ENCODE assay signal across 17 cellular contexts in genomic region chr10:10208156-10208555, GRCh38.
"Had no signal": no experiment of that assay in that cellular context is flagged by ENCODE, and none has a peak within 500 bp of the region (broad histone marks: within the 10 kb centered on the region; RNA-seq: fewer than 3 reads in every experiment).

No MANE protein-coding gene starts in this region.

- H3K4me3 Mint-ChIP-seq: effector memory CD8-positive, alpha-beta T cell; immature natural killer cell; naive thymus-derived CD8-positive, alpha-beta T cell; neural crest cell; stimulated activated naive CD8-positive, alpha-beta T cell treated with anti-CD3 and anti-CD28 coated beads, Interleukin-15, Interleukin-2, amounts not matched to agents 100 ng/mL and 50 ng/mL, for 24 hours had no signal

- ATAC-seq: effector memory CD8-positive, alpha-beta T cell; gastroesophageal sphincter; left ventricle myocardium superior; mucosa of descending colon; naive thymus-derived CD8-positive, alpha-beta T cell had no signal

- DNase-seq: effector memory CD8-positive, alpha-beta T cell; esophagus squamous epithelium; foreskin fibroblast; glutamatergic neuron; immature natural killer cell; left ventricle myocardium superior; mucosa of descending colon; naive thymus-derived CD8-positive, alpha-beta T cell; ovary; right cardiac atrium; stimulated activated CD4-positive, alpha-beta T cell treated with anti-CD3 and anti-CD28 coated beads, Interleukin-2, amount 100 ng/mL, for 24 hours; tibial artery; upper lobe of left lung had no signal

- H3K27me3 ChIP-seq: esophagus squamous epithelium, gastroesophageal sphincter, ovary, tibial artery, upper lobe of left lung, uterus had no signal

- H3K4me3 ChIP-seq: esophagus squamous epithelium, gastroesophageal sphincter, mucosa of descending colon, ovary, tibial artery, upper lobe of left lung, uterus had no signal

- H3K4me1 Mint-ChIP-seq: immature natural killer cell, neural crest cell had no signal

- H3K27ac Mint-ChIP-seq: effector memory CD8-positive, alpha-beta T cell; immature natural killer cell; naive thymus-derived CD8-positive, alpha-beta T cell; stimulated activated naive CD8-positive, alpha-beta T cell treated with anti-CD3 and anti-CD28 coated beads, Interleukin-15, Interleukin-2, amounts not matched to agents 100 ng/mL and 50 ng/mL, for 24 hours had no signal

- H3K27ac ChIP-seq: esophagus squamous epithelium, gastroesophageal sphincter, ovary, tibial artery, upper lobe of left lung had no signal

- H3K9me3 ChIP-seq: ovary had no signal

- H3K36me3 ChIP-seq: esophagus squamous epithelium, gastroesophageal sphincter, ovary, tibial artery, upper lobe of left lung, uterus had no signal

- H3K27me3 Mint-ChIP-seq: effector memory CD8-positive, alpha-beta T cell; stimulated activated naive CD8-positive, alpha-beta T cell treated with anti-CD3 and anti-CD28 coated beads, Interleukin-15, Interleukin-2, amounts not matched to agents 100 ng/mL and 50 ng/mL, for 24 hours had no signal

- H3K4me1 ChIP-seq: esophagus squamous epithelium, gastroesophageal sphincter, tibial artery, upper lobe of left lung had no signal

- H3K36me3 Mint-ChIP-seq: immature natural killer cell had no signal
